Comparison of ENCODE assay signal across 1 cellular context in the genomic region with DNA sequence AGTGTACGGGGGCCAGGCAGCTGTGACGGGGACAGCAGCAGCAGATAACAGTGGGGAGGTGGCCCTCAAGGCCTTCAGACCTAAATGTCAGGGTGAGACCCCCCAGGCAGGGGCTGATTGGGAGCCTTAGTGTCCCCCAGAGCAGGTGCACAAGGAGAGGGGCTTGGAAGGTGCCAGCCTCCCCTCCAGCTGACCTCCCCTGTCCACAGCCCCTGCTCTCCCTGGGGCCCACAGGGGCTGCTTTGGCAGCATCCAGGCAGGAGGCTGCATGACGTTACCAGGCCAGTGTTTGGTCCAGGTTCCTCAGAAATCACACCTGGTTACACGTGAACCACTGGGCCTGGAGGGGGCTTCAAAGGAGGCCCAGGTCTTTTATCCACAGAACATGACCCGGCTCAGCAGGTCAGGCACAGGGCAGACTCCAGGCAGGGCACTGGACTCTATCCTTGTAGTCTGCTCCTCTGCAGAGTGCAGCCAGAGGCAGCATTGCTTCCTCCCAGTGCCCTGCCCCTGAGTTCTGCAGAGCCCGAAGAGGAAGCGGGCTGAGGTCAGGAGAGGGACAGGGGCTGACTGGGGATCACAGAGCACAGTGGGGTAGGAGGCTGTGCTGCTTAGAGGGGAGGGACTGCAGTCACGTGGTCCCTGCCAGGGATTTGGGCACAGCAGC.
A peak's percentile ranks its signal among the peaks of the same experiment; 100 is the strongest.
TF ChIP-seq lines count a peak whose summit lies in the region.

No MANE protein-coding gene starts in this region.

TF ChIP-seq in K562, 482 proteins besides CTCF, POLR2A, EP300 and RAD21:
- TF ChIP-seq CBFB (CRISPR knock-in tag; IDR thresholded peaks at IDR 0.05) (no peak), POLR2G (IDR thresholded peaks at IDR 0.05; ENCODE audit: low read depth, low read length) (0 out of 2 replicates have a peak, but pooled peaks have one; percentile 19), STAT5A (IDR thresholded peaks at IDR 0.05; ENCODE audit: borderline replicate concordance, low read length) (no peak), BCL6 (CRISPR knock-in tag; IDR thresholded peaks at IDR 0.05) (no peak), ZNF316 (IDR thresholded peaks at IDR 0.05) (no peak), SMARCE1 (IDR thresholded peaks at IDR 0.05) (no peak), ZBTB7A (IDR thresholded peaks at IDR 0.05; ENCODE audit: borderline replicate concordance, control insufficient read depth, low read depth, low read length) (0 out of 2 replicates have a peak, but pooled peaks have one; percentile 9), CBFA2T2 (conservative IDR thresholded peaks at IDR 0.05) (no peak)
- TF ChIP-seq, protein P1, sequence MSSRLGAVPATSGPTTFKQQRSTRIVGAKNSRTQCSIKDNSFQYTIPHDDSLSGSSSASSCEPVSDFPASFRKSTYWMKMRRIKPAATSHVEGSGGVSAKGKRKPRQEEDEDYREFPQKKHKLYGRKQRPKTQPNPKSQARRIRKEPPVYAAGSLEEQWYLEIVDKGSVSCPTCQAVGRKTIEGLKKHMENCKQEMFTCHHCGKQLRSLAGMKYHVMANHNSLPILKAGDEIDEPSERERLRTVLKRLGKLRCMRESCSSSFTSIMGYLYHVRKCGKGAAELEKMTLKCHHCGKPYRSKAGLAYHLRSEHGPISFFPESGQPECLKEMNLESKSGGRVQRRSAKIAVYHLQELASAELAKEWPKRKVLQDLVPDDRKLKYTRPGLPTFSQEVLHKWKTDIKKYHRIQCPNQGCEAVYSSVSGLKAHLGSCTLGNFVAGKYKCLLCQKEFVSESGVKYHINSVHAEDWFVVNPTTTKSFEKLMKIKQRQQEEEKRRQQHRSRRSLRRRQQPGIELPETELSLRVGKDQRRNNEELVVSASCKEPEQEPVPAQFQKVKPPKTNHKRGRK (tag; IDR thresholded peaks at IDR 0.05): no peak
